Comparison of ENCODE assay signal across 29 cellular contexts in the genomic region with DNA sequence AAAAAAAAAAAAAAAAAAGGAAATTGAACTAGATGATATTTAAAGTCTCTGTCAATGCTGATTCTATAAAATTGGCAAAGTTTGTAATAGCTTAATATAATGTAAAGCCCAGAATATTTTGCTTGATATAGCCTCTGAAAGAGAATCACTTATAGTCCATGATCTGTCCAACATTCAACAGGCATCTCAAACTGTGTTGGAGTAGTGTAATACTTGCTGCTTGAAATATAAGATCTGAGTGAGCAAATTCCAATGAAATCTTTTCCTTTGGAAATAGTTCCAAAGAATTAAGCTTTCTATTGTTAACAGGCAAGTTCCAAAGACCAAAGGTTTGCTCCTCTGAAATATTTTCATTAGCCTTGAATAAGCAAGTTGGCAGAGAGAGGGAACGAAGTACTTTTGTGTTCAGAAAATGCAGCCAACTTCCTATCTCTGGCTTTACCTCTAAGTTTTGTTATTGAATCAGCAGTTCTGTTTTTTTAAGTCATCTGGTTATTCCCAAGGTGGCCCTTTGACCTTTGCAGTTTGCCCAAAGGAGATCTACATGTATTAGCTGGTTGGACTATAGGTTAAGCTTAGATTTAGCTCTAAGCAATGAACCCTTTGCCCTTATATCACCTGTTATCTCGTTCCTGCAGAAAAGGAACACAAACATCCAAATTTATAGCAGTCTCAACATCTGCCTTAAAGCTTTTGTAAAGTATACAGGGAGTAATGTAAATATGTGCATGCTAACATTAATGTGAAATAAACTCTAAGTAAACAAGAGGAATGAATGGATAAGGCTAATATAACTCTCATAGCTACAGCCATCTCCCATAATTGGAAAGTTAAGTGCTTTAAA. TPM values are rescaled to one million over a fixed set of nuclear protein-coding genes. Genes with fewer than 3 reads are reported as not detected.
DNase-seq lines count a peak whose midpoint lies in the region; ATAC-seq and TF ChIP-seq lines count a peak whose summit lies in the region.
"Had no signal": no experiment of that assay in that cellular context is flagged by ENCODE, and none has a peak within 500 bp of the region (broad histone marks: within the 10 kb centered on the region; RNA-seq: fewer than 3 reads in every experiment).

No MANE protein-coding gene starts in this region.

- no peaks in the 10 kb centered on the region for H3K9me3 Mint-ChIP-seq in activated CD8-positive, alpha-beta memory T cell treated with anti-CD3 and anti-CD28 coated beads, Interleukin-2, amount 10 ng/mL, durations not matched to agents 7 days and 5 days (ENCODE audit: low read depth)
- H3K9me3 Mint-ChIP-seq: activated naive CD8-positive, alpha-beta T cell treated with anti-CD3 and anti-CD28 coated beads, Interleukin-2, amount 50 U/mL, for 24 hours; brain; CD14-positive monocyte; IgD-negative memory B cell had no signal

- no peak for TF ChIP-seq CTCF in Loucy (conservative IDR thresholded peaks at IDR 0.05; ENCODE audit: low read length)
- TF ChIP-seq CTCF in VCaP (conservative IDR thresholded peaks at IDR 0.05) = no peak
- no peak for TF ChIP-seq CTCF in right atrium auricular region (IDR thresholded peaks at IDR 0.05)

- no peak overlapping the region for H3K9ac ChIP-seq in Loucy (ENCODE audit: low read depth, low read length, poor library complexity, severe bottlenecking)

- no peaks in the 10 kb centered on the region for H3K9me2 ChIP-seq in Loucy (replicated peaks; ENCODE audit: low read depth, low read length)

- H3K4me3 Mint-ChIP-seq in activated CD8-positive, alpha-beta memory T cell treated with anti-CD3 and anti-CD28 coated beads, Interleukin-2, amount 10 ng/mL, durations not matched to agents 7 days and 5 days = no peak overlapping the region
- H3K4me3 Mint-ChIP-seq: activated naive CD8-positive, alpha-beta T cell treated with anti-CD3 and anti-CD28 coated beads, Interleukin-2, amount 50 U/mL, for 24 hours; brain; CD14-positive monocyte; IgD-negative memory B cell; naive thymus-derived CD4-positive, alpha-beta T cell had no signal

- H3K36me3 Mint-ChIP-seq in activated CD8-positive, alpha-beta memory T cell treated with anti-CD3 and anti-CD28 coated beads, Interleukin-2, amount 10 ng/mL, durations not matched to agents 7 days and 5 days = no peaks in the 10 kb centered on the region
- H3K36me3 Mint-ChIP-seq: brain, CD14-positive monocyte, IgD-negative memory B cell had no signal

- H3K4me1 ChIP-seq in Loucy (ENCODE audit: insufficient read depth, low read length, poor library complexity, severe bottlenecking) (peaks cover 4% of the 10 kb centered on the region), right atrium auricular region (no peaks in the 10 kb centered on the region)
- H3K4me1 ChIP-seq: SJSA1, upper lobe of right lung had no signal

- H3K27me3 Mint-ChIP-seq in activated CD8-positive, alpha-beta memory T cell treated with anti-CD3 and anti-CD28 coated beads, Interleukin-2, amount 10 ng/mL, durations not matched to agents 7 days and 5 days = peaks cover 8% of the 10 kb centered on the region
- H3K27me3 Mint-ChIP-seq: activated naive CD8-positive, alpha-beta T cell treated with anti-CD3 and anti-CD28 coated beads, Interleukin-2, amount 50 U/mL, for 24 hours; brain; IgD-negative memory B cell had no signal

- H3K36me3 ChIP-seq in Loucy (ENCODE audit: insufficient read depth, low read length) (no peaks in the 10 kb centered on the region), right atrium auricular region (no peaks in the 10 kb centered on the region)
- H3K36me3 ChIP-seq: Peyer's patch, SJSA1, upper lobe of right lung had no signal

- H3K79me2 ChIP-seq in Loucy (ENCODE audit: insufficient read depth, low read length) = no peaks in the 10 kb centered on the region

- CTCF ChIA-PET in activated CD8-positive, alpha-beta memory T cell treated with anti-CD3 and anti-CD28 coated beads, Interleukin-2, amount 10 ng/mL, durations not matched to agents 7 days and 5 days (lab: Charles Lee) = interaction anchor here (0.7 to 1.5 kb wide), 4 partner anchors 9 to 62 kb away, joined by 3 to 6 read pairs (median 4); no protein-coding TSS in a partner anchor

- intact Hi-C loops in left colon (cut with DNase I, micrococcal nuclease) = no loop called here

- peak overlapping the region; percentile 43; the same call in 1 of the 2 replicates for H2AFZ ChIP-seq in Loucy (ENCODE audit: low read length)

- no peak for DNase-seq in left colon
- no peak for DNase-seq in right atrium auricular region (ENCODE audit: low spot score)
- DNase-seq in NCI-H146 (lab: John Stamatoyannopoulos, UW) = no peak
- no peak for DNase-seq in activated CD8-positive, alpha-beta memory T cell treated with anti-CD3 and anti-CD28 coated beads, Interleukin-2, amount 10 ng/mL, durations not matched to agents 7 days and 5 days
- DNase-seq: activated CD4-positive, alpha-beta T cell treated with anti-CD3 and anti-CD28 coated beads for 48 hours; activated CD8-positive, alpha-beta memory T cell treated with anti-CD3 and anti-CD28 coated beads for 24 hours; activated naive CD8-positive, alpha-beta T cell treated with anti-CD3 and anti-CD28 coated beads, Interleukin-2, amount 50 U/mL, for 24 hours; activated T-cell treated with anti-CD3 and anti-CD28 coated beads, Interleukin-2, amount 50 U/mL, for 48 hours; Calu3; cerebellar nuclear complex; dorsolateral prefrontal cortex; naive thymus-derived CD4-positive, alpha-beta T cell; NCI-H1105 treated with DMSO at 0.1 percent for 48 hours; NCI-H2029; NCI-H526; NK-92 treated with Interleukin-12 subunit alpha and Interleukin-12 subunit beta, amount 100 ng/mL, for 24 hours; nucleus accumbens; Peyer's patch; stimulated activated CD4-positive, alpha-beta T cell treated with anti-CD3 and anti-CD28 coated beads, Interleukin-2, amount 100 ng/mL, for 24 hours; substantia nigra; T-helper 2 cell; upper lobe of right lung had no signal

- H3K4me2 ChIP-seq in Loucy (ENCODE audit: low read depth, low read length, poor library complexity, severe bottlenecking) = no peak overlapping the region

- H3K27ac ChIP-seq in VCaP (peak overlapping the region; percentile 85), right atrium auricular region (no peak overlapping the region)
- H3K27ac ChIP-seq: dorsolateral prefrontal cortex, SJSA1, upper lobe of right lung had no signal

- ATAC-seq in left colon (peak; percentile 71), HG03460 (IDR thresholded peaks at IDR 0.05; ENCODE audit: unreplicated experiment) (no peak)
- ATAC-seq in activated CD8-positive, alpha-beta memory T cell treated with anti-CD3 and anti-CD28 coated beads, Interleukin-2, amount 10 ng/mL, durations not matched to agents 7 days and 5 days = no peak
- ATAC-seq: activated naive CD8-positive, alpha-beta T cell treated with anti-CD3 and anti-CD28 coated beads, Interleukin-2, amount 50 U/mL, for 24 hours; naive thymus-derived CD4-positive, alpha-beta T cell; upper lobe of right lung had no signal

- H3K27ac Mint-ChIP-seq in activated CD8-positive, alpha-beta memory T cell treated with anti-CD3 and anti-CD28 coated beads, Interleukin-2, amount 10 ng/mL, durations not matched to agents 7 days and 5 days = no peak overlapping the region
- H3K27ac Mint-ChIP-seq: activated naive CD8-positive, alpha-beta T cell treated with anti-CD3 and anti-CD28 coated beads, Interleukin-2, amount 50 U/mL, for 24 hours; CD14-positive monocyte; IgD-negative memory B cell; naive thymus-derived CD4-positive, alpha-beta T cell had no signal

- H3K27me3 ChIP-seq in Loucy (ENCODE audit: insufficient read depth, low read length, poor library complexity, severe bottlenecking) = no peaks in the 10 kb centered on the region
- no peaks in the 10 kb centered on the region for H3K27me3 ChIP-seq in right atrium auricular region
- H3K27me3 ChIP-seq: Peyer's patch, upper lobe of right lung had no signal

- no peaks in the 10 kb centered on the region for H4K20me1 ChIP-seq in Loucy (ENCODE audit: insufficient read depth, low read length, poor library complexity, severe bottlenecking)

- no peaks in the 10 kb centered on the region for H3F3A ChIP-seq in Loucy (ENCODE audit: low read depth)

- H3K4me3 ChIP-seq in Loucy (ENCODE audit: low read length, poor library complexity, severe bottlenecking) = no peak overlapping the region
- H3K4me3 ChIP-seq in right atrium auricular region = no peak overlapping the region
- H3K4me3 ChIP-seq: dorsolateral prefrontal cortex, Peyer's patch, SJSA1, upper lobe of right lung had no signal

- no peaks in the 10 kb centered on the region for H3K4me1 Mint-ChIP-seq in activated CD8-positive, alpha-beta memory T cell treated with anti-CD3 and anti-CD28 coated beads, Interleukin-2, amount 10 ng/mL, durations not matched to agents 7 days and 5 days
- H3K4me1 Mint-ChIP-seq: activated naive CD8-positive, alpha-beta T cell treated with anti-CD3 and anti-CD28 coated beads, Interleukin-2, amount 50 U/mL, for 24 hours; brain; IgD-negative memory B cell; naive thymus-derived CD4-positive, alpha-beta T cell had no signal

- H3K9me3 ChIP-seq in Loucy (ENCODE audit: insufficient read depth, low read depth, low read length) (no peaks in the 10 kb centered on the region), right atrium auricular region (no peaks in the 10 kb centered on the region)
- H3K9me3 ChIP-seq: Peyer's patch, SJSA1, upper lobe of right lung had no signal

RNA-seq across cellular contexts. Expression of a gene that starts 24.4 kb away (rescaled TPM):
- total RNA-seq in left colon (10 to 100 TPM; 47.7 to 49.7 TPM), right atrium auricular region (10 to 100 TPM; 55.3 to 56.1 TPM)
- 10 to 100 TPM; 50.7 to 61.7 TPM for total RNA-seq in activated CD8-positive, alpha-beta memory T cell treated with anti-CD3 and anti-CD28 coated beads, Interleukin-2, amount 10 ng/mL, durations not matched to agents 7 days and 5 days

RNA-seq across cellular contexts. Expression of a gene that starts 48.1 kb away (rescaled TPM):
- total RNA-seq in left colon (10 to 100 TPM; 22.9 to 32.7 TPM), right atrium auricular region (10 to 100 TPM; 66.7 to 72.1 TPM)
- 10 to 100 TPM; 67.3 to 80.0 TPM for total RNA-seq in activated CD8-positive, alpha-beta memory T cell treated with anti-CD3 and anti-CD28 coated beads, Interleukin-2, amount 10 ng/mL, durations not matched to agents 7 days and 5 days

RNA-seq across cellular contexts. Expression of a gene that starts 52.6 kb away (rescaled TPM):
- 10 to 100 TPM; 65.0 to 87.8 TPM for total RNA-seq in left colon
- total RNA-seq in right atrium auricular region = 10 to 100 TPM; 44.7 to 59.7 TPM
- total RNA-seq in activated CD8-positive, alpha-beta memory T cell treated with anti-CD3 and anti-CD28 coated beads, Interleukin-2, amount 10 ng/mL, durations not matched to agents 7 days and 5 days = 10 to 100 TPM; 43.5 to 50.1 TPM
